In the genomic region with DNA sequence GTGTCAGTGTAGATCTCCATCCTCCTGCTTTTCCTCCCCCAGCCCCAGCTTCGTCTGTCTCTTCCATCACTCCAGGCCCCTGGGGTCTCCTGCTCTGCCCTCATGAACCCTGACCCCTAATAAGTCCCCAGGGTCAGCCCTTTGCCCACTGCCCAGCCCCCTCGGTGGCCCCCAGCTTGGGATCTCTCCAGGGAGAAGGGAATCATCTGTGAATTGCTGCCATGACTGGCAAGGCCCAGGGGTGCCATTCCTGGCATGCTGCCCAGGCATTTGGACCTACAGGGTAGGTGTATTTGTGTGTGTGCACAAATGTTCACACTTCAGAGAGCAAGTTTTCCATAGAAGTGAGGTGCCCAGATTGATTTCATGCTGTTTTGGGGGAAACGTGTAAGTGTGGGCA, we compare ENCODE assay signal across 1 cellular context.
TF ChIP-seq lines count a peak whose summit lies in the region.

No MANE protein-coding gene starts in this region.

TF ChIP-seq in GM23338, 12 proteins besides CTCF, POLR2A, EP300 and RAD21 (continued from another document):
- TF ChIP-seq, protein P1, sequence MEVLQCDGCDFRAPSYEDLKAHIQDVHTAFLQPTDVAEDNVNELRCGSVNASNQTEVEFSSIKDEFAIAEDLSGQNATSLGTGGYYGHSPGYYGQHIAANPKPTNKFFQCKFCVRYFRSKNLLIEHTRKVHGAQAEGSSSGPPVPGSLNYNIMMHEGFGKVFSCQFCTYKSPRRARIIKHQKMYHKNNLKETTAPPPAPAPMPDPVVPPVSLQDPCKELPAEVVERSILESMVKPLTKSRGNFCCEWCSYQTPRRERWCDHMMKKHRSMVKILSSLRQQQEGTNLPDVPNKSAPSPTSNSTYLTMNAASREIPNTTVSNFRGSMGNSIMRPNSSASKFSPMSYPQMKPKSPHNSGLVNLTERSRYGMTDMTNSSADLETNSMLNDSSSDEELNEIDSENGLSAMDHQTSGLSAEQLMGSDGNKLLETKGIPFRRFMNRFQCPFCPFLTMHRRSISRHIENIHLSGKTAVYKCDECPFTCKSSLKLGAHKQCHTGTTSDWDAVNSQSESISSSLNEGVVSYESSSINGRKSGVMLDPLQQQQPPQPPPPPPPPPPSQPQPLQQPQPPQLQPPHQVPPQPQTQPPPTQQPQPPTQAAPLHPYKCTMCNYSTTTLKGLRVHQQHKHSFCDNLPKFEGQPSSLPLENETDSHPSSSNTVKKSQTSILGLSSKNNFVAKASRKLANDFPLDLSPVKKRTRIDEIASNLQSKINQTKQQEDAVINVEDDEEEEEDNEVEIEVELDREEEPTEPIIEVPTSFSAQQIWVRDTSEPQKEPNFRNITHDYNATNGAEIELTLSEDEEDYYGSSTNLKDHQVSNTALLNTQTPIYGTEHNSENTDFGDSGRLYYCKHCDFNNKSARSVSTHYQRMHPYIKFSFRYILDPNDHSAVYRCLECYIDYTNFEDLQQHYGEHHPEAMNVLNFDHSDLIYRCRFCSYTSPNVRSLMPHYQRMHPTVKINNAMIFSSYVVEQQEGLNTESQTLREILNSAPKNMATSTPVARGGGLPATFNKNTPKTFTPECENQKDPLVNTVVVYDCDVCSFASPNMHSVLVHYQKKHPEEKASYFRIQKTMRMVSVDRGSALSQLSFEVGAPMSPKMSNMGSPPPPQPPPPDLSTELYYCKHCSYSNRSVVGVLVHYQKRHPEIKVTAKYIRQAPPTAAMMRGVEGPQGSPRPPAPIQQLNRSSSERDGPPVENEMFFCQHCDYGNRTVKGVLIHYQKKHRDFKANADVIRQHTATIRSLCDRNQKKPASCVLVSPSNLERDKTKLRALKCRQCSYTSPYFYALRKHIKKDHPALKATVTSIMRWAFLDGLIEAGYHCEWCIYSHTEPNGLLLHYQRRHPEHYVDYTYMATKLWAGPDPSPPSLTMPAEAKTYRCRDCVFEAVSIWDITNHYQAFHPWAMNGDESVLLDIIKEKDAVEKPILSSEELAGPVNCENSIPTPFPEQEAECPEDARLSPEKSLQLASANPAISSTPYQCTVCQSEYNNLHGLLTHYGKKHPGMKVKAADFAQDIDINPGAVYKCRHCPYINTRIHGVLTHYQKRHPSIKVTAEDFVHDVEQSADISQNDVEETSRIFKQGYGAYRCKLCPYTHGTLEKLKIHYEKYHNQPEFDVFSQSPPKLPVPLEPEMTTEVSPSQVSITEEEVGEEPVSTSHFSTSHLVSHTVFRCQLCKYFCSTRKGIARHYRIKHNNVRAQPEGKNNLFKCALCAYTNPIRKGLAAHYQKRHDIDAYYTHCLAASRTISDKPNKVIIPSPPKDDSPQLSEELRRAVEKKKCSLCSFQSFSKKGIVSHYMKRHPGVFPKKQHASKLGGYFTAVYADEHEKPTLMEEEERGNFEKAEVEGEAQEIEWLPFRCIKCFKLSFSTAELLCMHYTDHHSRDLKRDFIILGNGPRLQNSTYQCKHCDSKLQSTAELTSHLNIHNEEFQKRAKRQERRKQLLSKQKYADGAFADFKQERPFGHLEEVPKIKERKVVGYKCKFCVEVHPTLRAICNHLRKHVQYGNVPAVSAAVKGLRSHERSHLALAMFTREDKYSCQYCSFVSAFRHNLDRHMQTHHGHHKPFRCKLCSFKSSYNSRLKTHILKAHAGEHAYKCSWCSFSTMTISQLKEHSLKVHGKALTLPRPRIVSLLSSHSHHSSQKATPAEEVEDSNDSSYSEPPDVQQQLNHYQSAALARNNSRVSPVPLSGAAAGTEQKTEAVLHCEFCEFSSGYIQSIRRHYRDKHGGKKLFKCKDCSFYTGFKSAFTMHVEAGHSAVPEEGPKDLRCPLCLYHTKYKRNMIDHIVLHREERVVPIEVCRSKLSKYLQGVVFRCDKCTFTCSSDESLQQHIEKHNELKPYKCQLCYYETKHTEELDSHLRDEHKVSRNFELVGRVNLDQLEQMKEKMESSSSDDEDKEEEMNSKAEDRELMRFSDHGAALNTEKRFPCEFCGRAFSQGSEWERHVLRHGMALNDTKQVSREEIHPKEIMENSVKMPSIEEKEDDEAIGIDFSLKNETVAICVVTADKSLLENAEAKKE (CRISPR knock-in tag; IDR thresholded peaks at IDR 0.05): no peak
- no peak for TF ChIP-seq ZNF114 (CRISPR knock-in tag; IDR thresholded peaks at IDR 0.05)
- TF ChIP-seq NANOG (IDR thresholded peaks at IDR 0.05; ENCODE audit: borderline replicate concordance): no peak
- TF ChIP-seq CREB1 (CRISPR knock-in tag; IDR thresholded peaks at IDR 0.05; ENCODE audit: low read depth): no peak
- TF ChIP-seq JUNB (IDR thresholded peaks at IDR 0.05; ENCODE audit: unreplicated experiment): no peak
- TF ChIP-seq, protein P2, sequence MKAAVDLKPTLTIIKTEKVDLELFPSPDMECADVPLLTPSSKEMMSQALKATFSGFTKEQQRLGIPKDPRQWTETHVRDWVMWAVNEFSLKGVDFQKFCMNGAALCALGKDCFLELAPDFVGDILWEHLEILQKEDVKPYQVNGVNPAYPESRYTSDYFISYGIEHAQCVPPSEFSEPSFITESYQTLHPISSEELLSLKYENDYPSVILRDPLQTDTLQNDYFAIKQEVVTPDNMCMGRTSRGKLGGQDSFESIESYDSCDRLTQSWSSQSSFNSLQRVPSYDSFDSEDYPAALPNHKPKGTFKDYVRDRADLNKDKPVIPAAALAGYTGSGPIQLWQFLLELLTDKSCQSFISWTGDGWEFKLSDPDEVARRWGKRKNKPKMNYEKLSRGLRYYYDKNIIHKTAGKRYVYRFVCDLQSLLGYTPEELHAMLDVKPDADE (IDR thresholded peaks at IDR 0.05): no peak
